ENCODE assay signal across 17 cellular contexts in the genomic region with DNA sequence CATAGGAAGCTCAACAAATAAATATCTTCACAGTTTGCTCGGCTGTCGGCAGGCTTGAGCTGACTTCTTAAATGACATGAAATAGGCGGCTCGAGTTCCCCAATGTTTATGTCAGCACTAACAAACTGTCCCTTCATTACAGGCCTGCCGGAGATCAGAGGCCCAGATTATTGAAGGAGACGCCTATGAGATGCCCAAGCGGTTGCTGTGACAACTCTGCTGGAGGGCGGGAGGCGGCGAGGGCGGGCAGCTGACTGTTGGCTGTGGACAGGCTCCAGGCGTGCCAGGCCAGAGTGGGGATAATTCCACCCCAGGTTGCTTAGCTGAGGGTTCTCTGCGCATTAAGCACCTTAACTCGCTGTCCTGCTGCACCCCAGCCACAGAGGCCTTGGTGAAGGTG. TPM values are rescaled to one million over a fixed set of nuclear protein-coding genes. Genes with fewer than 3 reads are reported as not detected.
DNase-seq lines count a peak whose midpoint lies in the region; TF ChIP-seq lines count a peak whose summit lies in the region.
"Had no signal": no experiment of that assay in that cellular context is flagged by ENCODE, and none has a peak within 500 bp of the region (broad histone marks: within the 10 kb centered on the region; RNA-seq: fewer than 3 reads in every experiment).

No MANE protein-coding gene starts in this region.

- H3K4me1 Mint-ChIP-seq in brain: peaks cover 13% of the 10 kb centered on the region
- H3K4me1 Mint-ChIP-seq: activated T-helper 17 cell treated with anti-CD3 and anti-CD28 coated beads, Interleukin-2, amount 50 U/mL, for 72 hours had no signal

- DNase-seq in NCI-H69 (lab: John Stamatoyannopoulos, UW): peak; percentile 77
- DNase-seq in left kidney (ENCODE audit: low read depth, low spot score): peak; percentile 92
- peak; percentile 69 to 96 (median 80) for DNase-seq in posterior cingulate gyrus
- DNase-seq in NCI-H226: no peak
- no peak for DNase-seq in AML-193 (lab: John Stamatoyannopoulos, UW)
- DNase-seq in NCI-H2107 treated with DMSO at 0.1 percent for 48 hours (lab: John Stamatoyannopoulos, UW; ENCODE audit: unreplicated experiment): no peak
- DNase-seq in DMS114 treated with DMSO at 0.1 percent for 48 hours (lab: John Stamatoyannopoulos, UW; ENCODE audit: unreplicated experiment): no peak
- DNase-seq: activated CD4-positive, CD25-positive, alpha-beta regulatory T cell treated with anti-CD3 and anti-CD28 coated beads, Interleukin-2, amount 50 U/mL, for 72 hours; COR-L47; GOT3; NCI-H1930; NCI-H526; pancreas; stimulated activated CD4-positive, alpha-beta T cell treated with anti-CD3 and anti-CD28 coated beads, Interleukin-4, amount 100 ng/mL, for 4 hours; T1000 had no signal

- H3K4me3 Mint-ChIP-seq in brain: peak overlapping the region in 3 of 5 experiments; percentile 5 to 45 (median 23)
- H3K4me3 Mint-ChIP-seq: activated T-helper 17 cell treated with anti-CD3 and anti-CD28 coated beads, Interleukin-2, amount 50 U/mL, for 72 hours had no signal

- peaks cover 16% of the 10 kb centered on the region for H3K36me3 Mint-ChIP-seq in brain

- TF ChIP-seq CTCF in brain (conservative IDR thresholded peaks at IDR 0.05): no peak

- intact Hi-C loops in posterior cingulate gyrus (cut with DNase I): loop anchor here (10.0 kb wide), 1 partner anchor 125 kb away; no protein-coding TSS in a partner anchor

- H3K9me3 Mint-ChIP-seq in brain: peaks cover 10 to 23% (median 20%) of the 10 kb centered on the region in 5 experiments

- H3K27ac Mint-ChIP-seq in brain: peak overlapping the region in 4 of 5 experiments; percentile 4 to 86 (median 72)
- H3K27ac Mint-ChIP-seq: activated T-helper 17 cell treated with anti-CD3 and anti-CD28 coated beads, Interleukin-2, amount 50 U/mL, for 72 hours had no signal

- peaks cover 6% of the 10 kb centered on the region for H3K27me3 Mint-ChIP-seq in brain

RNA-seq across cellular contexts. Expression of a gene that starts 39.2 kb away (rescaled TPM):
- polyA plus RNA-seq in brain (ENCODE audit: insufficient read depth, low read depth, low replicate concordance): 4.8 TPM

Comparison
In these comparisons a context has a peak if more than half of its experiments do, and no peak if none do; other contexts are left out.
1. DNase-seq: peak in NCI-H69 (single experiment), left kidney (single experiment) and posterior cingulate gyrus (10 of 10); none in NCI-H226 (single experiment), AML-193 (0 of 2), NCI-H2107 treated with DMSO at 0.1 percent for 48 hours (single experiment) and DMS114 treated with DMSO at 0.1 percent for 48 hours (single experiment).